ENCODE assay signal across 39 cellular contexts in genomic region chr18:60417946-60418345, GRCh38. TPM values are rescaled to one million over a fixed set of nuclear protein-coding genes. Genes with fewer than 3 reads are reported as not detected.
"Had no signal": no experiment of that assay in that cellular context is flagged by ENCODE, and none has a peak within 500 bp of the region (broad histone marks: within the 10 kb centered on the region; RNA-seq: fewer than 3 reads in every experiment).

No MANE protein-coding gene starts in this region.

- H3K36me3 ChIP-seq: adrenal gland, brain microvascular endothelial cell, breast epithelium had no signal

- H3K27ac ChIP-seq: adrenal gland, body of pancreas, brain microvascular endothelial cell, breast epithelium, VCaP had no signal

- H3K4me3 ChIP-seq: adrenal gland, body of pancreas, breast epithelium had no signal

- H3K4me3 Mint-ChIP-seq: activated B cell treated with CpG ODN at 0.5 μM for 24 hours; activated CD4-positive, alpha-beta memory T cell treated with anti-CD3 and anti-CD28 coated beads for 36 hours; activated CD4-positive, alpha-beta T cell treated with anti-CD3 and anti-CD28 coated beads, Interleukin-2, amount 10 ng/mL, durations not matched to agents 24 days and 14 days; activated CD8-positive, alpha-beta T cell treated with anti-CD3 and anti-CD28 coated beads for 36 hours; activated naive CD4-positive, alpha-beta T cell treated with anti-CD3 and anti-CD28 coated beads for 36 hours; activated naive CD8-positive, alpha-beta T cell; activated naive CD8-positive, alpha-beta T cell treated with anti-CD3 and anti-CD28 coated beads, Interleukin-2, amount 10 ng/mL, durations not matched to agents 7 days and 5 days; activated naive CD8-positive, alpha-beta T cell treated with anti-CD3 and anti-CD28 coated beads, Interleukin-2, amount 50 U/mL, for 24 hours; activated T-cell treated with anti-CD3 and anti-CD28 coated beads, Interleukin-2, amount 50 U/mL, for 4 hours; activated T-cell treated with anti-CD3 and anti-CD28 coated beads, Interleukin-2, amount 50 U/mL, for 72 hours; activated T-helper 1 cell treated with anti-CD3 and anti-CD28 coated beads, Interleukin-12 subunit alpha, Interleukin-12 subunit beta, Interleukin-2, Interleukin-4 antibody, amounts not matched to agents 30 ng/mL and 10 ng/mL and 1 ng/mL, durations not matched to agents 14 hours and 24 hours and 36 hours; activated T-helper 17 cell treated with anti-CD3 and anti-CD28 coated beads, Interleukin-2, amount 50 U/mL, for 72 hours; T-helper 1 cell treated with Interleukin-12 subunit alpha and Interleukin-12 subunit beta and Interleukin-4 antibody, amounts not matched to agents 30 μg/mL and 1 μg/mL, for 36 hours; T-helper 2 cell treated with Interferon-gamma antibody and Interleukin-4, amounts not matched to agents 5 μg/mL and 100 μg/mL, for 36 hours had no signal

- H3K9me3 ChIP-seq: adrenal gland, body of pancreas, breast epithelium had no signal

- DNase-seq: activated B cell treated with CpG ODN at 0.5 μM for 24 hours; activated CD4-positive, alpha-beta memory T cell treated with anti-CD3 and anti-CD28 coated beads for 36 hours; activated CD4-positive, alpha-beta T cell treated with anti-CD3 and anti-CD28 coated beads for 4 hours; activated CD4-positive, alpha-beta T cell treated with anti-CD3 and anti-CD28 coated beads, Interleukin-2, amount 10 ng/mL, durations not matched to agents 24 days and 14 days; activated CD4-positive, alpha-beta T cell treated with anti-CD3 and anti-CD28 coated beads, Interleukin-2, amount 50 U/mL, for 1 hour; activated CD4-positive, alpha-beta T cell treated with anti-CD3 and anti-CD28 coated beads, Interleukin-2, amount 50 U/mL, for 4 hours; activated CD4-positive, CD25-positive, alpha-beta regulatory T cell treated with anti-CD3 and anti-CD28 coated beads, Interleukin-2, amount 50 U/mL, for 72 hours; activated CD8-positive, alpha-beta memory T cell treated with anti-CD3 and anti-CD28 coated beads, Interleukin-2, amount 50 U/mL, for 4 hours; activated CD8-positive, alpha-beta T cell treated with anti-CD3 and anti-CD28 coated beads for 36 hours; activated effector memory CD4-positive, alpha-beta T cell treated with anti-CD3 and anti-CD28 coated beads, Interleukin-2, amount 50 U/mL, for 16 hours; activated gamma-delta T cell treated with Interleukin-2 at 50 U/mL for 16 hours; activated naive CD4-positive, alpha-beta T cell; activated naive CD4-positive, alpha-beta T cell treated with anti-CD3 and anti-CD28 coated beads for 36 hours; activated naive CD4-positive, alpha-beta T cell treated with anti-CD3 and anti-CD28 coated beads, Interleukin-2, amount 50 U/mL, for 16 hours; activated naive CD8-positive, alpha-beta T cell treated with anti-CD3 and anti-CD28 coated beads, Interleukin-2, amount 10 ng/mL, durations not matched to agents 7 days and 5 days; activated naive CD8-positive, alpha-beta T cell treated with anti-CD3 and anti-CD28 coated beads, Interleukin-2, amount 50 U/mL, for 24 hours; activated T-cell treated with anti-CD3 and anti-CD28 coated beads for 4 hours; activated T-cell treated with anti-CD3 and anti-CD28 coated beads, Interleukin-2, amount 50 U/mL, for 1 hour; activated T-cell treated with anti-CD3 and anti-CD28 coated beads, Interleukin-2, amount 50 U/mL, for 4 hours; activated T-cell treated with anti-CD3 and anti-CD28 coated beads, Interleukin-2, amount 50 U/mL, for 72 hours; adrenal gland; amniotic stem cell; aorta; body of pancreas; brain microvascular endothelial cell; central memory CD4-positive, alpha-beta T cell; T-helper 1 cell; T-helper 2 cell; T-helper 9 cell had no signal

- H3K27me3 Mint-ChIP-seq: activated B cell treated with CpG ODN at 0.5 μM for 24 hours; activated CD4-positive, alpha-beta memory T cell treated with anti-CD3 and anti-CD28 coated beads for 36 hours; activated CD4-positive, alpha-beta T cell treated with anti-CD3 and anti-CD28 coated beads, Interleukin-2, amount 10 ng/mL, durations not matched to agents 24 days and 14 days; activated CD8-positive, alpha-beta T cell treated with anti-CD3 and anti-CD28 coated beads for 36 hours; activated naive CD8-positive, alpha-beta T cell; activated T-helper 17 cell treated with anti-CD3 and anti-CD28 coated beads, Interleukin-2, amount 50 U/mL, for 72 hours had no signal

- H3K9me3 Mint-ChIP-seq: activated B cell treated with CpG ODN at 0.5 μM for 24 hours; activated CD4-positive, alpha-beta memory T cell treated with anti-CD3 and anti-CD28 coated beads for 36 hours; activated CD4-positive, alpha-beta T cell treated with anti-CD3 and anti-CD28 coated beads, Interleukin-2, amount 10 ng/mL, durations not matched to agents 24 days and 14 days; activated naive CD4-positive, alpha-beta T cell treated with anti-CD3 and anti-CD28 coated beads for 36 hours; activated naive CD8-positive, alpha-beta T cell treated with anti-CD3 and anti-CD28 coated beads, Interleukin-2, amount 10 ng/mL, durations not matched to agents 7 days and 5 days; activated T-helper 1 cell treated with anti-CD3 and anti-CD28 coated beads, Interleukin-12 subunit alpha, Interleukin-12 subunit beta, Interleukin-2, Interleukin-4 antibody, amounts not matched to agents 30 ng/mL and 10 ng/mL and 1 ng/mL, durations not matched to agents 14 hours and 24 hours and 36 hours; T-helper 1 cell treated with Interleukin-12 subunit alpha and Interleukin-12 subunit beta and Interleukin-4 antibody, amounts not matched to agents 30 μg/mL and 1 μg/mL, for 36 hours; T-helper 2 cell treated with Interferon-gamma antibody and Interleukin-4, amounts not matched to agents 5 μg/mL and 100 μg/mL, for 36 hours had no signal

- H3K36me3 Mint-ChIP-seq: activated CD4-positive, alpha-beta memory T cell treated with anti-CD3 and anti-CD28 coated beads for 36 hours; activated naive CD8-positive, alpha-beta T cell; activated naive CD8-positive, alpha-beta T cell treated with anti-CD3 and anti-CD28 coated beads, Interleukin-2, amount 10 ng/mL, durations not matched to agents 7 days and 5 days had no signal

- H3K27me3 ChIP-seq: adrenal gland, body of pancreas, brain microvascular endothelial cell, breast epithelium had no signal

- H3K4me1 ChIP-seq: adrenal gland, body of pancreas, breast epithelium had no signal

- ATAC-seq: activated CD8-positive, alpha-beta T cell treated with anti-CD3 and anti-CD28 coated beads for 36 hours; activated naive CD8-positive, alpha-beta T cell treated with anti-CD3 and anti-CD28 coated beads, Interleukin-2, amount 50 U/mL, for 24 hours; activated T-cell treated with anti-CD3 and anti-CD28 coated beads, Interleukin-2, amount 50 U/mL, for 4 hours; activated T-cell treated with anti-CD3 and anti-CD28 coated beads, Interleukin-2, amount 50 U/mL, for 72 hours; activated T-helper 17 cell treated with anti-CD3 and anti-CD28 coated beads, Interleukin-2, amount 50 U/mL, for 72 hours; body of pancreas had no signal

- H3K4me1 Mint-ChIP-seq: activated B cell treated with CpG ODN at 0.5 μM for 24 hours; activated CD4-positive, alpha-beta T cell treated with anti-CD3 and anti-CD28 coated beads, Interleukin-2, amount 10 ng/mL, durations not matched to agents 24 days and 14 days; activated naive CD8-positive, alpha-beta T cell treated with anti-CD3 and anti-CD28 coated beads, Interleukin-2, amount 10 ng/mL, durations not matched to agents 7 days and 5 days; activated naive CD8-positive, alpha-beta T cell treated with anti-CD3 and anti-CD28 coated beads, Interleukin-2, amount 50 U/mL, for 24 hours; activated T-helper 17 cell treated with anti-CD3 and anti-CD28 coated beads, Interleukin-2, amount 50 U/mL, for 72 hours had no signal

- H3K27ac Mint-ChIP-seq: activated B cell treated with CpG ODN at 0.5 μM for 24 hours; activated CD4-positive, alpha-beta memory T cell treated with anti-CD3 and anti-CD28 coated beads for 36 hours; activated CD4-positive, alpha-beta T cell treated with anti-CD3 and anti-CD28 coated beads, Interleukin-2, amount 10 ng/mL, durations not matched to agents 24 days and 14 days; activated CD8-positive, alpha-beta T cell treated with anti-CD3 and anti-CD28 coated beads for 36 hours; activated naive CD4-positive, alpha-beta T cell treated with anti-CD3 and anti-CD28 coated beads for 36 hours; activated naive CD8-positive, alpha-beta T cell; activated naive CD8-positive, alpha-beta T cell treated with anti-CD3 and anti-CD28 coated beads, Interleukin-2, amount 10 ng/mL, durations not matched to agents 7 days and 5 days; activated naive CD8-positive, alpha-beta T cell treated with anti-CD3 and anti-CD28 coated beads, Interleukin-2, amount 50 U/mL, for 24 hours; activated T-cell treated with anti-CD3 and anti-CD28 coated beads, Interleukin-2, amount 50 U/mL, for 72 hours; activated T-helper 1 cell treated with anti-CD3 and anti-CD28 coated beads, Interleukin-12 subunit alpha, Interleukin-12 subunit beta, Interleukin-2, Interleukin-4 antibody, amounts not matched to agents 30 ng/mL and 10 ng/mL and 1 ng/mL, durations not matched to agents 14 hours and 24 hours and 36 hours; activated T-helper 17 cell treated with anti-CD3 and anti-CD28 coated beads, Interleukin-2, amount 50 U/mL, for 72 hours; T-helper 1 cell treated with Interleukin-12 subunit alpha and Interleukin-12 subunit beta and Interleukin-4 antibody, amounts not matched to agents 30 μg/mL and 1 μg/mL, for 36 hours; T-helper 2 cell treated with Interferon-gamma antibody and Interleukin-4, amounts not matched to agents 5 μg/mL and 100 μg/mL, for 36 hours had no signal

RNA-seq across cellular contexts. Expression of gene MC4R, which starts 45.4 kb away (rescaled TPM):
- total RNA-seq: activated B cell treated with CpG ODN at 0.5 μM for 24 hours; activated CD4-positive, alpha-beta memory T cell treated with anti-CD3 and anti-CD28 coated beads for 36 hours; activated CD4-positive, alpha-beta T cell treated with anti-CD3 and anti-CD28 coated beads, Interleukin-2, amount 10 ng/mL, durations not matched to agents 24 days and 14 days; activated CD8-positive, alpha-beta memory T cell treated with anti-CD3 and anti-CD28 coated beads for 36 hours; activated CD8-positive, alpha-beta T cell treated with anti-CD3 and anti-CD28 coated beads for 36 hours; activated naive CD4-positive, alpha-beta T cell treated with anti-CD3 and anti-CD28 coated beads for 36 hours; activated naive CD8-positive, alpha-beta T cell treated with anti-CD3 and anti-CD28 coated beads, Interleukin-2, amount 10 ng/mL, durations not matched to agents 7 days and 5 days; activated T-cell treated with anti-CD3 and anti-CD28 coated beads, Interleukin-2, amount 50 U/mL, for 4 hours; activated T-cell treated with anti-CD3 and anti-CD28 coated beads, Interleukin-2, amount 50 U/mL, for 72 hours; activated T-helper 1 cell treated with anti-CD3 and anti-CD28 coated beads, Interleukin-12 subunit alpha, Interleukin-12 subunit beta, Interleukin-2, Interleukin-4 antibody, amounts not matched to agents 30 ng/mL and 10 ng/mL and 1 ng/mL, durations not matched to agents 14 hours and 24 hours and 36 hours; activated T-helper 17 cell treated with anti-CD3 and anti-CD28 coated beads, Interleukin-2, amount 50 U/mL, for 72 hours; aorta; astrocyte; body of pancreas; breast epithelium; cardiac septum had no signal
- polyA plus RNA-seq: aorta had no signal
